In the genomic region with DNA sequence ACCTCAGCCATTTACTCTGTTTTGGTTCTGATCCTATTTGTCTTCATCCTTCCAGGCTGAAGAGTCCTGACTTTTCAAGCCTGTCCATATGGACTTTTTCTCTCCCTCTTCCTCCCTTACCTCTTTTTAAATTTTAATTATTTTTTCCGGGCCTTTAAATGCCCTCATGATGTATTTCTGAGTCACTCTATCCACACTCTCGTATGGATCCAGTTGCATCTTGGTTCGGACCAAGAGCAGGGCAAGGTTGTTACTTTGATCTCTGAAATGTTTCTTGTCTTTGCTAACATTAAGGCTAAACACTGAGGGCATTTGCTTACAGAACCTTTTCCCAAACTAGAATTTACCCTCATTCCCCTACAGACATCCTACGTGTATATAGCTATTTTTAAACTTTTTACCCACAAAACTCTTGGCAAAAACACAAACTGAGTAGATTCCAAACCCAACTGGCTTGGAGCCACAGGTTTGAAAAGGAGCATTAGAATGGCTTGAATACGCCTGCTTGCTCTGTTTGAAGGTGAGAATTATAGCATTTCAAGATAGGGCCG, we compare ENCODE assay signal across 24 cellular contexts. TPM values are rescaled to one million over a fixed set of nuclear protein-coding genes. Genes with fewer than 3 reads are reported as not detected.
DNase-seq lines count a peak whose midpoint lies in the region; ATAC-seq and TF ChIP-seq lines count a peak whose summit lies in the region.
"Had no signal": no experiment of that assay in that cellular context is flagged by ENCODE, and none has a peak within 500 bp of the region (broad histone marks: within the 10 kb centered on the region; RNA-seq: fewer than 3 reads in every experiment).

No MANE protein-coding gene starts in this region.

- H3K27me3 ChIP-seq in adipocyte (replicated peaks; ENCODE audit: control insufficient read depth, insufficient read depth, low read length), result peaks cover 9% of the 10 kb centered on the region
- H3K27me3 ChIP-seq in fibroblast of lung (ENCODE audit: control insufficient read depth, insufficient read depth, low read length), result no peaks in the 10 kb centered on the region
- H3K27me3 ChIP-seq: BE2C, body of pancreas, left lung, SJCRH30, transverse colon had no signal

- no peak overlapping the region for H3K4me3 Mint-ChIP-seq in mesothelial cell of epicardium
- H3K4me3 Mint-ChIP-seq: activated B cell treated with CpG ODN at 0.5 μM for 24 hours; activated CD4-positive, alpha-beta memory T cell treated with anti-CD3 and anti-CD28 coated beads for 36 hours; activated naive CD4-positive, alpha-beta T cell treated with anti-CD3 and anti-CD28 coated beads, Interleukin-2, amount 10 ng/mL, durations not matched to agents 7 days and 5 days; GM23338; stimulated activated naive B cell treated with anti-CD40 and anti-IgM and Interleukin-4, amounts not matched to agents 10 μg/mL and 1 μg/mL and 100 μg/mL, for 72 hours had no signal

- H3K9me3 Mint-ChIP-seq in mesothelial cell of epicardium, result no peaks in the 10 kb centered on the region
- H3K9me3 Mint-ChIP-seq: activated B cell treated with CpG ODN at 0.5 μM for 24 hours; activated CD4-positive, alpha-beta memory T cell treated with anti-CD3 and anti-CD28 coated beads for 36 hours; activated naive CD4-positive, alpha-beta T cell treated with anti-CD3 and anti-CD28 coated beads, Interleukin-2, amount 10 ng/mL, durations not matched to agents 7 days and 5 days; stimulated activated naive B cell treated with anti-CD40 and anti-IgM and Interleukin-4, amounts not matched to agents 10 μg/mL and 1 μg/mL and 100 μg/mL, for 72 hours had no signal

- H3K9me3 ChIP-seq in adipocyte (ENCODE audit: control insufficient read depth, low read length) (no peaks in the 10 kb centered on the region), fibroblast of lung (ENCODE audit: control insufficient read depth, insufficient read depth, low read depth, low read length) (no peaks in the 10 kb centered on the region)
- H3K9me3 ChIP-seq: BE2C, body of pancreas, left lung, SJCRH30, transverse colon had no signal

- no peaks in the 10 kb centered on the region for H4K20me1 ChIP-seq in fibroblast of lung (ENCODE audit: control insufficient read depth, extremely low read depth, insufficient read depth, low read length)

- H3K4me3 ChIP-seq in adipocyte (ENCODE audit: low read length) (no peak overlapping the region), fibroblast of lung (replicated peaks in 1 of 4; ENCODE audit: control extremely low read depth in 1 of 4, insufficient read depth in 1 of 4, low read depth in 3 of 4, low read length in 4 of 4) (no peak overlapping the region)
- H3K4me3 ChIP-seq: body of pancreas, GM23338, left lung, SJCRH30, transverse colon had no signal

- no peak overlapping the region for H3K4me2 ChIP-seq in fibroblast of lung (ENCODE audit: extremely low read depth, insufficient read depth, low read length)
- H3K4me2 ChIP-seq: GM23338 had no signal

- intact Hi-C loops in sciatic nerve (cut with DNase I), result no loop called here

- ATAC-seq in sciatic nerve (peak; percentile 67), omental fat pad (ENCODE audit: low FRiP score) (no peak), HG02763 (IDR thresholded peaks at IDR 0.05; ENCODE audit: unreplicated experiment) (no peak)
- ATAC-seq: GM23338; left lung; stimulated activated naive B cell treated with anti-CD40 and anti-IgM and Interleukin-4, amounts not matched to agents 10 μg/mL and 1 μg/mL and 100 μg/mL, for 72 hours had no signal

- H3K27ac ChIP-seq in fibroblast of lung (ENCODE audit: insufficient read depth, low read length), result no peak overlapping the region
- H3K27ac ChIP-seq: body of pancreas, left lung, SJCRH30 had no signal

- H3K36me3 Mint-ChIP-seq in mesothelial cell of epicardium, result no peaks in the 10 kb centered on the region
- H3K36me3 Mint-ChIP-seq: activated CD4-positive, alpha-beta memory T cell treated with anti-CD3 and anti-CD28 coated beads for 36 hours; activated naive CD4-positive, alpha-beta T cell treated with anti-CD3 and anti-CD28 coated beads, Interleukin-2, amount 10 ng/mL, durations not matched to agents 7 days and 5 days; stimulated activated naive B cell treated with anti-CD40 and anti-IgM and Interleukin-4, amounts not matched to agents 10 μg/mL and 1 μg/mL and 100 μg/mL, for 72 hours had no signal

- no peaks in the 10 kb centered on the region for H3K36me3 ChIP-seq in adipocyte (ENCODE audit: control insufficient read depth, insufficient read depth, low read length, severe bottlenecking)
- no peaks in the 10 kb centered on the region for H3K36me3 ChIP-seq in fibroblast of lung (ENCODE audit: control insufficient read depth, insufficient read depth, low read length)
- H3K36me3 ChIP-seq: BE2C, left lung, SJCRH30, transverse colon had no signal

- no peaks in the 10 kb centered on the region for H3K79me2 ChIP-seq in fibroblast of lung (ENCODE audit: control insufficient read depth, insufficient read depth, low read length)

- no peak overlapping the region for H3K9ac ChIP-seq in adipocyte (ENCODE audit: low read length)
- no peak overlapping the region for H3K9ac ChIP-seq in fibroblast of lung (ENCODE audit: insufficient read depth, low read length)

- DNase-seq in EH (ENCODE audit: low read depth) (peak; percentile 40), adipocyte (ENCODE audit: low read depth) (peak; percentile 24), fibroblast of lung (ENCODE audit: low read depth in 2 of 2) (peak; percentile 77 to 81), sciatic nerve (ENCODE audit: low spot score) (no peak), omental fat pad (ENCODE audit: low spot score) (no peak), NCI-H2227 treated with DMSO at 0.1 percent for 48 hours (lab: John Stamatoyannopoulos, UW) (no peak), mesothelial cell of epicardium (ENCODE audit: low spot score in 2 of 2, unreplicated experiment in 2 of 2) (no peak)
- DNase-seq: activated B cell treated with CpG ODN at 0.5 μM for 24 hours; activated CD4-positive, alpha-beta memory T cell treated with anti-CD3 and anti-CD28 coated beads for 36 hours; activated naive CD4-positive, alpha-beta T cell treated with anti-CD3 and anti-CD28 coated beads, Interleukin-2, amount 10 ng/mL, durations not matched to agents 7 days and 5 days; activated T-cell treated with anti-CD3 and anti-CD28 coated beads for 4 hours; BE2C; body of pancreas; left lung; NCI-H1436 treated with DMSO at 0.1 percent for 48 hours; NCI-H748 treated with DMSO at 0.1 percent for 48 hours; OCI-M1; SJCRH30; stimulated activated naive B cell treated with anti-CD40 and anti-IgM and Interleukin-4, amounts not matched to agents 10 μg/mL and 1 μg/mL and 100 μg/mL, for 72 hours; transverse colon had no signal

- H2AFZ ChIP-seq in fibroblast of lung (ENCODE audit: low read length), result no peak overlapping the region

- H3K4me1 Mint-ChIP-seq in mesothelial cell of epicardium, result peaks cover 12% of the 10 kb centered on the region
- H3K4me1 Mint-ChIP-seq: activated B cell treated with CpG ODN at 0.5 μM for 24 hours; activated naive CD4-positive, alpha-beta T cell treated with anti-CD3 and anti-CD28 coated beads, Interleukin-2, amount 10 ng/mL, durations not matched to agents 7 days and 5 days; stimulated activated naive B cell treated with anti-CD40 and anti-IgM and Interleukin-4, amounts not matched to agents 10 μg/mL and 1 μg/mL and 100 μg/mL, for 72 hours had no signal

- H3K27ac Mint-ChIP-seq in mesothelial cell of epicardium, result no peak overlapping the region
- H3K27ac Mint-ChIP-seq: activated B cell treated with CpG ODN at 0.5 μM for 24 hours; activated CD4-positive, alpha-beta memory T cell treated with anti-CD3 and anti-CD28 coated beads for 36 hours; activated naive CD4-positive, alpha-beta T cell treated with anti-CD3 and anti-CD28 coated beads, Interleukin-2, amount 10 ng/mL, durations not matched to agents 7 days and 5 days; GM23338; stimulated activated naive B cell treated with anti-CD40 and anti-IgM and Interleukin-4, amounts not matched to agents 10 μg/mL and 1 μg/mL and 100 μg/mL, for 72 hours had no signal

- H3K27me3 Mint-ChIP-seq in mesothelial cell of epicardium (ENCODE audit: low read depth), result peaks cover 5% of the 10 kb centered on the region
- H3K27me3 Mint-ChIP-seq: activated B cell treated with CpG ODN at 0.5 μM for 24 hours had no signal

- TF ChIP-seq CTCF in fibroblast of lung (conservative IDR thresholded peaks at IDR 0.05 in 1 of 2, IDR thresholded peaks at IDR 0.05 in 1 of 2; ENCODE audit: low read depth in 1 of 2, low read length in 2 of 2) (no peak), omental fat pad (IDR thresholded peaks at IDR 0.05) (no peak), mesothelial cell of epicardium (IDR thresholded peaks at IDR 0.05; ENCODE audit: unreplicated experiment) (no peak)

- peaks cover 9% of the 10 kb centered on the region for H3K4me1 ChIP-seq in adipocyte (ENCODE audit: control insufficient read depth, insufficient read depth, low read length)
- H3K4me1 ChIP-seq in fibroblast of lung (ENCODE audit: control insufficient read depth, extremely low read depth, insufficient read depth, low read length), result peaks cover 2% of the 10 kb centered on the region
- H3K4me1 ChIP-seq: BE2C, left lung, SJCRH30 had no signal

RNA-seq across cellular contexts. Expression of a gene that starts 47.4 kb away (rescaled TPM):
- total RNA-seq in fibroblast of lung (not detected in 2 replicates), sciatic nerve (0.31 TPM), omental fat pad (1 to 10 TPM in 2 of 4 donors, not detected in 2; 1.6 to 8.8 TPM), mesothelial cell of epicardium (0.22 to 0.31 TPM in 2 of 3 replicates, not detected in the other)
- polyA plus RNA-seq in fibroblast of lung, result not detected in 2 replicates
- polyA plus RNA-seq in fibroblast of lung (2012), result not detected in 2 replicates
- polyA minus RNA-seq in fibroblast of lung (ENCODE audit: low replicate concordance), result not detected in 2 replicates
- total RNA-seq: activated B cell treated with CpG ODN at 0.5 μM for 24 hours; activated CD4-positive, alpha-beta memory T cell treated with anti-CD3 and anti-CD28 coated beads for 36 hours; body of pancreas; dermis microvascular lymphatic vessel endothelial cell; left lung; SJCRH30; T-helper 2 cell treated with Interferon-gamma antibody and Interleukin-4, amounts not matched to agents 100 ng/mL and 5 ng/mL, for 36 hours; transverse colon had no signal

Comparison
In these comparisons a context has a peak if more than half of its experiments do, and no peak if none do; other contexts are left out.
1. DNase-seq: peak in EH (single experiment), adipocyte (single experiment) and fibroblast of lung (2 of 2); none in sciatic nerve (single experiment), omental fat pad (single experiment), NCI-H2227 treated with DMSO at 0.1 percent for 48 hours (single experiment) and mesothelial cell of epicardium (0 of 2).